27 cellular contexts compared by ENCODE assay signal in the genomic region with DNA sequence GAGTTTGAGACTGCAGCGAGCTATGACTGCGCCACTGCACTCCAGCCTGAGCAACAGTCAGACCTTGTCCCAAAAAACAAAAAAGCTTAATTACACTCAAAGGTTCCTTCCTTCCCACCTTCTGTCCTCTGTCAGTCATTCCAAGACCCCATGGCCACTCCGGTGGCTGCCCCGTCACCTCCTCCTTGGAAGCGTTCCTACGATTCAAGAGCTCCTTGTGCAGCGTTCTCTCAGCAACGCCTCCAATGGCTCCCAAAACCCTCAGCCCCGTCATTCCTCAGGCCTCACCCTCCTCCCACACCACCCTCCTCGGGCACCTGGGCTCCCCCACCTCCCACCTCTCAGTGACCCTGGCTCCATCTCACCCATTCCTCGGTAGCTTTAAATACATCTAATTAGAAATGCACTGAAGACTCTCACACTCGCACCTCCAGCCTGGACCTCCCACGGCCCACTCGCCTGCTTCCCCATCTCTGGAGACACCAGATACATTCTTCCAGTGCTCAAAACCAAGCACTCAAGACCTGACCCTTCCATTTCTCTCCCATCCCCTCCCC. TPM values are rescaled to one million over a fixed set of nuclear protein-coding genes. Genes with fewer than 3 reads are reported as not detected.
DNase-seq lines count a peak whose midpoint lies in the region; ATAC-seq and TF ChIP-seq lines count a peak whose summit lies in the region.
"Had no signal": no experiment of that assay in that cellular context is flagged by ENCODE, and none has a peak within 500 bp of the region (broad histone marks: within the 10 kb centered on the region; RNA-seq: fewer than 3 reads in every experiment).

No MANE protein-coding gene starts in this region.

- H3K36me3 ChIP-seq in left lung (peaks cover 0 to 38% of the 10 kb centered on the region in 2 donors), spleen (peaks cover 0 to 55% (median 11%) of the 10 kb centered on the region in 6 donors), right atrium auricular region (no peaks in the 10 kb centered on the region)

- H3K27me3 ChIP-seq in left lung (no peaks in the 10 kb centered on the region), spleen (replicated peaks in 1 of 7) (no peaks in the 10 kb centered on the region), right atrium auricular region (no peaks in the 10 kb centered on the region)
- H3K27me3 ChIP-seq: BE2C had no signal

- intact Hi-C loops in left lung (cut with DNase I) (no loop called here), spleen (cut with DNase I; ENCODE audit: low total_unique reads) (no loop called here)

- H3K4me3 ChIP-seq in left lung (no peak overlapping the region), spleen (no peak overlapping the region), right atrium auricular region (no peak overlapping the region)
- H3K4me3 ChIP-seq: GM12878 had no signal

- ATAC-seq in activated T-cell treated with anti-CD3 and anti-CD28 coated beads, Interleukin-2, amount 50 U/mL, for 4 hours = no peak
- no peak for ATAC-seq in WTC11
- ATAC-seq in left lung = no peak
- no peak for ATAC-seq in activated CD4-positive, CD25-positive, alpha-beta regulatory T cell treated with anti-CD3 and anti-CD28 coated beads, Interleukin-2, amount 50 U/mL, for 24 hours
- ATAC-seq: GM12878 had no signal

- peaks cover 2% of the 10 kb centered on the region for H3K4me1 Mint-ChIP-seq in activated T-cell treated with anti-CD3 and anti-CD28 coated beads, Interleukin-2, amount 50 U/mL, for 24 hours (ENCODE audit: low read depth)
- no peaks in the 10 kb centered on the region for H3K4me1 Mint-ChIP-seq in activated T-cell treated with anti-CD3 and anti-CD28 coated beads, Interleukin-2, amount 50 U/mL, for 4 hours (ENCODE audit: low read depth)
- no peaks in the 10 kb centered on the region for H3K4me1 Mint-ChIP-seq in WTC11
- H3K4me1 Mint-ChIP-seq: CD14-positive monocyte had no signal

- DNase-seq in activated T-cell treated with anti-CD3 and anti-CD28 coated beads, Interleukin-2, amount 50 U/mL, for 24 hours = no peak
- no peak for DNase-seq in activated T-cell treated with anti-CD3 and anti-CD28 coated beads, Interleukin-2, amount 50 U/mL, for 4 hours
- DNase-seq in WTC11 (ENCODE audit: low spot score) = no peak
- peak; percentile 11 to 53 for DNase-seq in left lung
- DNase-seq in spleen = peak; percentile 60
- DNase-seq in right atrium auricular region (ENCODE audit: low spot score) = no peak
- no peak for DNase-seq in activated naive CD4-positive, alpha-beta T cell treated with anti-CD3 and anti-CD28 coated beads, Interleukin-2, amount 50 U/mL, for 16 hours
- DNase-seq: 8988T; ACHN; BE2C; CD8-positive, alpha-beta memory T cell; DMS 273 treated with DMSO at 0.1 percent for 48 hours; DMS79; EL; GDM1; NCI-H1048; NCI-H1417; NCI-H1694; NCI-H2081; NCI-H2227 treated with DMSO at 0.1 percent for 48 hours; NCI-H526 treated with DMSO at 0.1 percent for 48 hours; RPMI8226; SHP77 had no signal

- CTCF ChIA-PET in WTC11 (lab: Charles Lee) = interaction anchor here (1.3 kb wide), 1 partner anchor 9 kb away, joined by 3 read pairs; a partner anchor contains a TSS

- no peak for TF ChIP-seq CTCF in WTC11 (IDR thresholded peaks at IDR 0.05)
- no peak for TF ChIP-seq CTCF in left lung (IDR thresholded peaks at IDR 0.05)
- no peak for TF ChIP-seq CTCF in spleen (IDR thresholded peaks at IDR 0.05 in 8 of 11, conservative IDR thresholded peaks at IDR 0.05 in 3 of 11)
- TF ChIP-seq CTCF in right atrium auricular region (IDR thresholded peaks at IDR 0.05) = no peak

- H3K27ac ChIP-seq in left lung = no peak overlapping the region
- H3K27ac ChIP-seq in spleen = no peak overlapping the region
- no peak overlapping the region for H3K27ac ChIP-seq in right atrium auricular region
- H3K27ac ChIP-seq: HL-60 had no signal

- no peaks in the 10 kb centered on the region for H3K27me3 Mint-ChIP-seq in activated T-cell treated with anti-CD3 and anti-CD28 coated beads, Interleukin-2, amount 50 U/mL, for 24 hours
- H3K27me3 Mint-ChIP-seq in activated T-cell treated with anti-CD3 and anti-CD28 coated beads, Interleukin-2, amount 50 U/mL, for 4 hours (ENCODE audit: low read depth) = no peaks in the 10 kb centered on the region
- H3K27me3 Mint-ChIP-seq in WTC11 (ENCODE audit: low read depth) = no peaks in the 10 kb centered on the region
- H3K27me3 Mint-ChIP-seq: CD8-positive, alpha-beta memory T cell had no signal

- no peak for TF ChIP-seq POLR2A in spleen (IDR thresholded peaks at IDR 0.05)

- H3K9me3 ChIP-seq in left lung (no peaks in the 10 kb centered on the region), spleen (no peaks in the 10 kb centered on the region), right atrium auricular region (no peaks in the 10 kb centered on the region)
- H3K9me3 ChIP-seq: BE2C had no signal

- H3K4me1 ChIP-seq in left lung (no peaks in the 10 kb centered on the region), spleen (no peaks in the 10 kb centered on the region), right atrium auricular region (no peaks in the 10 kb centered on the region)
- H3K4me1 ChIP-seq: BE2C had no signal

- no peaks in the 10 kb centered on the region for H3K9me3 Mint-ChIP-seq in activated T-cell treated with anti-CD3 and anti-CD28 coated beads, Interleukin-2, amount 50 U/mL, for 24 hours
- no peaks in the 10 kb centered on the region for H3K9me3 Mint-ChIP-seq in activated T-cell treated with anti-CD3 and anti-CD28 coated beads, Interleukin-2, amount 50 U/mL, for 4 hours
- H3K9me3 Mint-ChIP-seq in WTC11 = no peaks in the 10 kb centered on the region
- H3K9me3 Mint-ChIP-seq: CD14-positive monocyte; CD8-positive, alpha-beta memory T cell had no signal

- peaks cover 91% of the 10 kb centered on the region for H3K36me3 Mint-ChIP-seq in activated T-cell treated with anti-CD3 and anti-CD28 coated beads, Interleukin-2, amount 50 U/mL, for 24 hours (ENCODE audit: low read depth)
- peaks cover 19% of the 10 kb centered on the region for H3K36me3 Mint-ChIP-seq in activated T-cell treated with anti-CD3 and anti-CD28 coated beads, Interleukin-2, amount 50 U/mL, for 4 hours (ENCODE audit: insufficient read depth)
- H3K36me3 Mint-ChIP-seq in WTC11 = peaks cover 22% of the 10 kb centered on the region

- no peak overlapping the region for H3K4me3 Mint-ChIP-seq in activated T-cell treated with anti-CD3 and anti-CD28 coated beads, Interleukin-2, amount 50 U/mL, for 24 hours
- H3K4me3 Mint-ChIP-seq in activated T-cell treated with anti-CD3 and anti-CD28 coated beads, Interleukin-2, amount 50 U/mL, for 4 hours = no peak overlapping the region
- H3K4me3 Mint-ChIP-seq in WTC11 = no peak overlapping the region
- H3K4me3 Mint-ChIP-seq: CD14-positive monocyte; CD8-positive, alpha-beta memory T cell had no signal

- POLR2A ChIA-PET in WTC11 (lab: Charles Lee) = no interaction called here

- peak overlapping the region; percentile 22 for H3K27ac Mint-ChIP-seq in activated T-cell treated with anti-CD3 and anti-CD28 coated beads, Interleukin-2, amount 50 U/mL, for 24 hours
- peak overlapping the region; percentile 89 for H3K27ac Mint-ChIP-seq in WTC11

- WGBS in spleen, 5 donors = 90 to 97% (median 97%) methylated on average over 14 of the region's 14 CpGs

TF ChIP-seq in WTC11, 78 proteins besides CTCF, POLR2A, EP300 and RAD21 (continues in another document):
- TF ChIP-seq ZNF121 (CRISPR knock-in tag; IDR thresholded peaks at IDR 0.05) = no peak
- TF ChIP-seq, protein P1, sequence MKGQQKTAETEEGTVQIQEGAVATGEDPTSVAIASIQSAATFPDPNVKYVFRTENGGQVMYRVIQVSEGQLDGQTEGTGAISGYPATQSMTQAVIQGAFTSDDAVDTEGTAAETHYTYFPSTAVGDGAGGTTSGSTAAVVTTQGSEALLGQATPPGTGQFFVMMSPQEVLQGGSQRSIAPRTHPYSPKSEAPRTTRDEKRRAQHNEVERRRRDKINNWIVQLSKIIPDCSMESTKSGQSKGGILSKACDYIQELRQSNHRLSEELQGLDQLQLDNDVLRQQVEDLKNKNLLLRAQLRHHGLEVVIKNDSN (CRISPR knock-in tag; IDR thresholded peaks at IDR 0.05) = no peak
- TF ChIP-seq ZNF219 (CRISPR knock-in tag; IDR thresholded peaks at IDR 0.05; ENCODE audit: borderline replicate concordance) = no peak
- no peak for TF ChIP-seq GRHL2 (CRISPR knock-in tag; IDR thresholded peaks at IDR 0.05; ENCODE audit: insufficient replicate concordance, severe bottlenecking)

RNA-seq across cellular contexts. Expression of a gene that starts 8.0 kb away (rescaled TPM):
- 10 to 100 TPM; 35.6 to 62.7 (median 49.8) TPM for total RNA-seq in activated T-cell treated with anti-CD3 and anti-CD28 coated beads, Interleukin-2, amount 50 U/mL, for 4 hours
- total RNA-seq in WTC11 (2021) (64.7 to 80.9 TPM (median 72.8 TPM) in 3 replicates), left lung (10 to 100 TPM; 12.7 to 21.3 TPM), spleen (10 to 100 TPM; 10.4 to 35.6 (median 20.8) TPM), right atrium auricular region (1 to 10 TPM in 1 of 2 donors, under 1 TPM in 1; 0.98 to 1.1 TPM)
- polyA plus RNA-seq in spleen = 10 to 100 TPM in 2 of 3 donors, 1 to 10 TPM in 1; 8.0 to 11.8 (median 10.6) TPM

RNA-seq across cellular contexts. Expression of a gene that starts 9.0 kb away (rescaled TPM):
- total RNA-seq in activated T-cell treated with anti-CD3 and anti-CD28 coated beads, Interleukin-2, amount 50 U/mL, for 4 hours = 10 to 100 TPM; 66.3 to 74.1 (median 73.7) TPM
- total RNA-seq in WTC11 (2021) (44.0 to 49.1 TPM (median 49.0 TPM) in 3 replicates), left lung (10 to 100 TPM; 61.6 to 80.0 TPM), spleen (10 to 100 TPM; 36.1 to 89.3 (median 49.8) TPM), right atrium auricular region (10 to 100 TPM; 57.5 to 61.4 TPM)
- polyA plus RNA-seq in spleen = 10 to 100 TPM; 37.3 to 56.5 (median 47.9) TPM

RNA-seq across cellular contexts. Expression of a gene that starts 39.2 kb away (rescaled TPM):
- 10 to 100 TPM; 40.5 to 42.3 (median 41.8) TPM for total RNA-seq in activated T-cell treated with anti-CD3 and anti-CD28 coated beads, Interleukin-2, amount 50 U/mL, for 4 hours
- 22.4 to 25.4 TPM (median 23.3 TPM) in 3 replicates for total RNA-seq in WTC11 (2021)
- total RNA-seq in left lung = 10 to 100 TPM; 24.9 to 26.7 TPM
- total RNA-seq in spleen = 10 to 100 TPM; 38.4 to 74.0 (median 51.1) TPM
- 10 to 100 TPM; 28.4 to 33.7 (median 30.6) TPM for polyA plus RNA-seq in spleen
- total RNA-seq in right atrium auricular region = 10 to 100 TPM; 20.6 to 25.3 TPM

RNA-seq across cellular contexts. Expression of a gene that starts 47.2 kb away (rescaled TPM):
- total RNA-seq in activated T-cell treated with anti-CD3 and anti-CD28 coated beads, Interleukin-2, amount 50 U/mL, for 4 hours = under 1 TPM; 0.60 to 0.76 (median 0.63) TPM
- total RNA-seq in WTC11 (2021) (8.0 to 8.8 TPM (median 8.6 TPM) in 3 replicates), left lung (1 to 10 TPM; 1.3 to 1.5 TPM), spleen (1 to 10 TPM; 1.5 to 3.5 (median 3.0) TPM), right atrium auricular region (1 to 10 TPM; 1.1 to 1.3 TPM)
- polyA plus RNA-seq in spleen = 1 to 10 TPM in 1 of 3 donors, under 1 TPM in 2; 0.46 to 1.3 (median 0.56) TPM
- polyA plus RNA-seq: CD14-positive monocyte; CD8-positive, alpha-beta memory T cell had no signal

Comparison
In these comparisons a context has a peak if more than half of its experiments do, and no peak if none do; other contexts are left out.
1. DNase-seq: peak in left lung (2 of 2) and spleen (single experiment); none in activated T-cell treated with anti-CD3 and anti-CD28 coated beads, Interleukin-2, amount 50 U/mL, for 24 hours (single experiment), activated T-cell treated with anti-CD3 and anti-CD28 coated beads, Interleukin-2, amount 50 U/mL, for 4 hours (single experiment), WTC11 (single experiment), right atrium auricular region (single experiment) and activated naive CD4-positive, alpha-beta T cell treated with anti-CD3 and anti-CD28 coated beads, Interleukin-2, amount 50 U/mL, for 16 hours (single experiment).
2. RNA of a gene that starts 8.0 kb away (total RNA-seq): 64.7 to 80.9 TPM in WTC11, 35.6 to 62.7 TPM in activated T-cell treated with anti-CD3 and anti-CD28 coated beads, Interleukin-2, amount 50 U/mL, for 4 hours, 12.7 to 21.3 TPM in left lung and 10.4 to 35.6 TPM in spleen; 0.98 to 1.1 TPM in right atrium auricular region; every median in the first group is over 4 times any median in the second.